Comparison of ENCODE assay signal across 1 cellular context in genomic region chr10:101292194-101293006, GRCh38.
TF ChIP-seq lines count a peak whose summit lies in the region.

No MANE protein-coding gene starts in this region.

TF ChIP-seq in HEK293, 187 proteins besides CTCF, POLR2A, EP300 and RAD21 (continued from another document and continues in another):
- TF ChIP-seq, protein P1, sequence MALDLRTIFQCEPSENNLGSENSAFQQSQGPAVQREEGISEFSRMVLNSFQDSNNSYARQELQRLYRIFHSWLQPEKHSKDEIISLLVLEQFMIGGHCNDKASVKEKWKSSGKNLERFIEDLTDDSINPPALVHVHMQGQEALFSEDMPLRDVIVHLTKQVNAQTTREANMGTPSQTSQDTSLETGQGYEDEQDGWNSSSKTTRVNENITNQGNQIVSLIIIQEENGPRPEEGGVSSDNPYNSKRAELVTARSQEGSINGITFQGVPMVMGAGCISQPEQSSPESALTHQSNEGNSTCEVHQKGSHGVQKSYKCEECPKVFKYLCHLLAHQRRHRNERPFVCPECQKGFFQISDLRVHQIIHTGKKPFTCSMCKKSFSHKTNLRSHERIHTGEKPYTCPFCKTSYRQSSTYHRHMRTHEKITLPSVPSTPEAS (tag by site-specific recombination; IDR thresholded peaks at IDR 0.05): 0 out of 2 replicates have a peak, but pooled peaks have one; percentile 9
- TF ChIP-seq ZNF202 (tag by site-specific recombination; IDR thresholded peaks at IDR 0.05; ENCODE audit: borderline replicate concordance): no peak
- TF ChIP-seq WT1 (tag by site-specific recombination; IDR thresholded peaks at IDR 0.05): no peak
- 0 out of 2 replicates have a peak, but pooled peaks have one; percentile 38 for TF ChIP-seq KLF7 (tag by site-specific recombination; IDR thresholded peaks at IDR 0.05; ENCODE audit: borderline replicate concordance)
- peak; percentile 71; the same call in 1 of the 2 replicates for TF ChIP-seq KLF9 (tag by site-specific recombination; IDR thresholded peaks at IDR 0.05; ENCODE audit: low read depth)
- no peak for TF ChIP-seq MEIS1 (CRISPR knock-in tag; IDR thresholded peaks at IDR 0.05; ENCODE audit: borderline replicate concordance)
- 0 out of 2 replicates have a peak, but pooled peaks have one; percentile 43 for TF ChIP-seq ZNF184 (tag by site-specific recombination; IDR thresholded peaks at IDR 0.05)
- 0 out of 2 replicates have a peak, but pooled peaks have one; percentile 2 for TF ChIP-seq ZIC2 (tag by site-specific recombination; IDR thresholded peaks at IDR 0.05)
- TF ChIP-seq BCL11A (tag by site-specific recombination; IDR thresholded peaks at IDR 0.05; ENCODE audit: low read depth): no peak
- peak; percentile 32; the same call in 1 of the 2 replicates for TF ChIP-seq ZNF391 (tag by site-specific recombination; IDR thresholded peaks at IDR 0.05; ENCODE audit: borderline replicate concordance, low read depth)
- peak; percentile 49; the same call in 1 of the 2 replicates for TF ChIP-seq SP7 (tag by site-specific recombination; IDR thresholded peaks at IDR 0.05)
- TF ChIP-seq, protein P2, sequence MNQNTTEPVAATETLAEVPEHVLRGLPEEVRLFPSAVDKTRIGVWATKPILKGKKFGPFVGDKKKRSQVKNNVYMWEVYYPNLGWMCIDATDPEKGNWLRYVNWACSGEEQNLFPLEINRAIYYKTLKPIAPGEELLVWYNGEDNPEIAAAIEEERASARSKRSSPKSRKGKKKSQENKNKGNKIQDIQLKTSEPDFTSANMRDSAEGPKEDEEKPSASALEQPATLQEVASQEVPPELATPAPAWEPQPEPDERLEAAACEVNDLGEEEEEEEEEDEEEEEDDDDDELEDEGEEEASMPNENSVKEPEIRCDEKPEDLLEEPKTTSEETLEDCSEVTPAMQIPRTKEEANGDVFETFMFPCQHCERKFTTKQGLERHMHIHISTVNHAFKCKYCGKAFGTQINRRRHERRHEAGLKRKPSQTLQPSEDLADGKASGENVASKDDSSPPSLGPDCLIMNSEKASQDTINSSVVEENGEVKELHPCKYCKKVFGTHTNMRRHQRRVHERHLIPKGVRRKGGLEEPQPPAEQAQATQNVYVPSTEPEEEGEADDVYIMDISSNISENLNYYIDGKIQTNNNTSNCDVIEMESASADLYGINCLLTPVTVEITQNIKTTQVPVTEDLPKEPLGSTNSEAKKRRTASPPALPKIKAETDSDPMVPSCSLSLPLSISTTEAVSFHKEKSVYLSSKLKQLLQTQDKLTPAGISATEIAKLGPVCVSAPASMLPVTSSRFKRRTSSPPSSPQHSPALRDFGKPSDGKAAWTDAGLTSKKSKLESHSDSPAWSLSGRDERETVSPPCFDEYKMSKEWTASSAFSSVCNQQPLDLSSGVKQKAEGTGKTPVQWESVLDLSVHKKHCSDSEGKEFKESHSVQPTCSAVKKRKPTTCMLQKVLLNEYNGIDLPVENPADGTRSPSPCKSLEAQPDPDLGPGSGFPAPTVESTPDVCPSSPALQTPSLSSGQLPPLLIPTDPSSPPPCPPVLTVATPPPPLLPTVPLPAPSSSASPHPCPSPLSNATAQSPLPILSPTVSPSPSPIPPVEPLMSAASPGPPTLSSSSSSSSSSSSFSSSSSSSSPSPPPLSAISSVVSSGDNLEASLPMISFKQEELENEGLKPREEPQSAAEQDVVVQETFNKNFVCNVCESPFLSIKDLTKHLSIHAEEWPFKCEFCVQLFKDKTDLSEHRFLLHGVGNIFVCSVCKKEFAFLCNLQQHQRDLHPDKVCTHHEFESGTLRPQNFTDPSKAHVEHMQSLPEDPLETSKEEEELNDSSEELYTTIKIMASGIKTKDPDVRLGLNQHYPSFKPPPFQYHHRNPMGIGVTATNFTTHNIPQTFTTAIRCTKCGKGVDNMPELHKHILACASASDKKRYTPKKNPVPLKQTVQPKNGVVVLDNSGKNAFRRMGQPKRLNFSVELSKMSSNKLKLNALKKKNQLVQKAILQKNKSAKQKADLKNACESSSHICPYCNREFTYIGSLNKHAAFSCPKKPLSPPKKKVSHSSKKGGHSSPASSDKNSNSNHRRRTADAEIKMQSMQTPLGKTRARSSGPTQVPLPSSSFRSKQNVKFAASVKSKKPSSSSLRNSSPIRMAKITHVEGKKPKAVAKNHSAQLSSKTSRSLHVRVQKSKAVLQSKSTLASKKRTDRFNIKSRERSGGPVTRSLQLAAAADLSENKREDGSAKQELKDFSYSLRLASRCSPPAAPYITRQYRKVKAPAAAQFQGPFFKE (tag by site-specific recombination; IDR thresholded peaks at IDR 0.05; ENCODE audit: borderline replicate concordance): no peak
- no peak for TF ChIP-seq ZNF560 (tag by site-specific recombination; IDR thresholded peaks at IDR 0.05; ENCODE audit: borderline replicate concordance)
- TF ChIP-seq, protein P3, sequence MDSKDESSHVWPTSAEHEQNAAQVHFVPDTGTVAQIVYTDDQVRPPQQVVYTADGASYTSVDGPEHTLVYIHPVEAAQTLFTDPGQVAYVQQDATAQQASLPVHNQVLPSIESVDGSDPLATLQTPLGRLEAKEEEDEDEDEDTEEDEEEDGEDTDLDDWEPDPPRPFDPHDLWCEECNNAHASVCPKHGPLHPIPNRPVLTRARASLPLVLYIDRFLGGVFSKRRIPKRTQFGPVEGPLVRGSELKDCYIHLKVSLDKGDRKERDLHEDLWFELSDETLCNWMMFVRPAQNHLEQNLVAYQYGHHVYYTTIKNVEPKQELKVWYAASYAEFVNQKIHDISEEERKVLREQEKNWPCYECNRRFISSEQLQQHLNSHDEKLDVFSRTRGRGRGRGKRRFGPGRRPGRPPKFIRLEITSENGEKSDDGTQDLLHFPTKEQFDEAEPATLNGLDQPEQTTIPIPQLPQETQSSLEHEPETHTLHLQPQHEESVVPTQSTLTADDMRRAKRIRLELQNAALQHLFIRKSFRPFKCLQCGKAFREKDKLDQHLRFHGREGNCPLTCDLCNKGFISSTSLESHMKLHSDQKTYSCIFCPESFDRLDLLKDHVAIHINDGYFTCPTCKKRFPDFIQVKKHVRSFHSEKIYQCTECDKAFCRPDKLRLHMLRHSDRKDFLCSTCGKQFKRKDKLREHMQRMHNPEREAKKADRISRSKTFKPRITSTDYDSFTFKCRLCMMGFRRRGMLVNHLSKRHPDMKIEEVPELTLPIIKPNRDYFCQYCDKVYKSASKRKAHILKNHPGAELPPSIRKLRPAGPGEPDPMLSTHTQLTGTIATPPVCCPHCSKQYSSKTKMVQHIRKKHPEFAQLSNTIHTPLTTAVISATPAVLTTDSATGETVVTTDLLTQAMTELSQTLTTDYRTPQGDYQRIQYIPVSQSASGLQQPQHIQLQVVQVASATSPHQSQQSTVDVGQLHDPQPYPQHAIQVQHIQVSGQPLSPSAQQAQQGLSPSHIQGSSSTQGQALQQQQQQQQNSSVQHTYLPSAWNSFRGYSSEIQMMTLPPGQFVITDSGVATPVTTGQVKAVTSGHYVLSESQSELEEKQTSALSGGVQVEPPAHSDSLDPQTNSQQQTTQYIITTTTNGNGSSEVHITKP (tag by site-specific recombination; IDR thresholded peaks at IDR 0.05): peak; percentile 94
- TF ChIP-seq, protein P4, sequence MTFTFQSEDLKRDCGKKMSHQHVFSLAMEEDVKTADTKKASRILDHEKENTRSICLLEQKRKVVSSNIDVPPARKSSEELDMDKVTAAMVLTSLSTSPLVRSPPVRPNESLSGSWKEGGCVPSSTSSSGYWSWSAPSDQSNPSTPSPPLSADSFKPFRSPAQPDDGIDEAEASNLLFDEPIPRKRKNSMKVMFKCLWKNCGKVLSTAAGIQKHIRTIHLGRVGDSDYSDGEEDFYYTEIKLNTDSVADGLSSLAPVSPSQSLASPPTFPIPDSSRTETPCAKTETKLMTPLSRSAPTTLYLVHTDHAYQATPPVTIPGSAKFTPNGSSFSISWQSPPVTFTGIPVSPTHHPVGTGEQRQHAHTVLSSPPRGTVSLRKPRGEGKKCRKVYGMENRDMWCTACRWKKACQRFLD (tag by site-specific recombination; IDR thresholded peaks at IDR 0.05): no peak
- peak; percentile 51; the same call in 1 of the 2 replicates for TF ChIP-seq FEZF1 (tag by site-specific recombination; IDR thresholded peaks at IDR 0.05)
- TF ChIP-seq PATZ1 (tag by site-specific recombination; IDR thresholded peaks at IDR 0.05): 0 out of 2 replicates have a peak, but pooled peaks have one; percentile 5
- TF ChIP-seq ZNF843 (tag by site-specific recombination; IDR thresholded peaks at IDR 0.05): 0 out of 2 replicates have a peak, but pooled peaks have one; percentile 1
- TF ChIP-seq, protein P5, sequence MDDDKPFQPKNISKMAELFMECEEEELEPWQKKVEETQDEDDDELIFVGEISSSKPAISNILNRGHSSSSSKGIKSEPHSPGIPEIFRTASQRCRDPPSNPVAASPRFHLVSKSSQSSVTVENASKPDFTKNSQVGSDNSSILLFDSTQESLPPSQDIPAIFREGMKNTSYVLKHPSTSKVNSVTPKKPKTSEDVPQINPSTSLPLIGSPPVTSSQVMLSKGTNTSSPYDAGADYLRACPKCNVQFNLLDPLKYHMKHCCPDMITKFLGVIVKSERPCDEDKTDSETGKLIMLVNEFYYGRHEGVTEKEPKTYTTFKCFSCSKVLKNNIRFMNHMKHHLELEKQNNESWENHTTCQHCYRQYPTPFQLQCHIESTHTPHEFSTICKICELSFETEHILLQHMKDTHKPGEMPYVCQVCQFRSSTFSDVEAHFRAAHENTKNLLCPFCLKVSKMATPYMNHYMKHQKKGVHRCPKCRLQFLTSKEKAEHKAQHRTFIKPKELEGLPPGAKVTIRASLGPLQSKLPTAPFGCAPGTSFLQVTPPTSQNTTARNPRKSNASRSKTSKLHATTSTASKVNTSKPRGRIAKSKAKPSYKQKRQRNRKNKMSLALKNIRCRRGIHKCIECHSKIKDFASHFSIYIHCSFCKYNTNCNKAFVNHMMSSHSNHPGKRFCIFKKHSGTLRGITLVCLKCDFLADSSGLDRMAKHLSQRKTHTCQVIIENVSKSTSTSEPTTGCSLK (tag by site-specific recombination; IDR thresholded peaks at IDR 0.05): no peak
- TF ChIP-seq ZNF629 (tag by site-specific recombination; IDR thresholded peaks at IDR 0.05): peak; percentile 47; the same call in 1 of the 2 replicates
- TF ChIP-seq ZSCAN30 (tag by site-specific recombination; IDR thresholded peaks at IDR 0.05): peak; percentile 68
- peak; percentile 79 for TF ChIP-seq ZBTB26 (tag by site-specific recombination; optimal IDR thresholded peaks at IDR 0.05)
- peak; percentile 73 for TF ChIP-seq ZFHX2 (tag by site-specific recombination; conservative IDR thresholded peaks at IDR 0.05)
- peak; percentile 71 for TF ChIP-seq GLIS1 (tag by site-specific recombination; IDR thresholded peaks at IDR 0.05)
- peak; percentile 69 for TF ChIP-seq PRDM4 (tag by site-specific recombination; IDR thresholded peaks at IDR 0.05)
- TF ChIP-seq, protein P6, sequence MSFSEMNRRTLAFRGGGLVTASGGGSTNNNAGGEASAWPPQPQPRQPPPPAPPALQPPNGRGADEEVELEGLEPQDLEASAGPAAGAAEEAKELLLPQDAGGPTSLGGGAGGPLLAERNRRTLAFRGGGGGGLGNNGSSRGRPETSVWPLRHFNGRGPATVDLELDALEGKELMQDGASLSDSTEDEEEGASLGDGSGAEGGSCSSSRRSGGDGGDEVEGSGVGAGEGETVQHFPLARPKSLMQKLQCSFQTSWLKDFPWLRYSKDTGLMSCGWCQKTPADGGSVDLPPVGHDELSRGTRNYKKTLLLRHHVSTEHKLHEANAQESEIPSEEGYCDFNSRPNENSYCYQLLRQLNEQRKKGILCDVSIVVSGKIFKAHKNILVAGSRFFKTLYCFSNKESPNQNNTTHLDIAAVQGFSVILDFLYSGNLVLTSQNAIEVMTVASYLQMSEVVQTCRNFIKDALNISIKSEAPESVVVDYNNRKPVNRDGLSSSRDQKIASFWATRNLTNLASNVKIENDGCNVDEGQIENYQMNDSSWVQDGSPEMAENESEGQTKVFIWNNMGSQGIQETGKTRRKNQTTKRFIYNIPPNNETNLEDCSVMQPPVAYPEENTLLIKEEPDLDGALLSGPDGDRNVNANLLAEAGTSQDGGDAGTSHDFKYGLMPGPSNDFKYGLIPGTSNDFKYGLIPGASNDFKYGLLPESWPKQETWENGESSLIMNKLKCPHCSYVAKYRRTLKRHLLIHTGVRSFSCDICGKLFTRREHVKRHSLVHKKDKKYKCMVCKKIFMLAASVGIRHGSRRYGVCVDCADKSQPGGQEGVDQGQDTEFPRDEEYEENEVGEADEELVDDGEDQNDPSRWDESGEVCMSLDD (tag by site-specific recombination; IDR thresholded peaks at IDR 0.05): 0 out of 2 replicates have a peak, but pooled peaks have one; percentile 38
- TF ChIP-seq ZNF660 (tag by site-specific recombination; IDR thresholded peaks at IDR 0.05): 0 out of 2 replicates have a peak, but pooled peaks have one; percentile 80
- no peak for TF ChIP-seq ZNF121 (tag by site-specific recombination; IDR thresholded peaks at IDR 0.05)
- TF ChIP-seq SP2 (tag by site-specific recombination; IDR thresholded peaks at IDR 0.05): 0 out of 2 replicates have a peak, but pooled peaks have one; percentile 2
